ENCODE assay signal across 26 cellular contexts in genomic region chr9:77131411-77131810, GRCh38.
"Had no signal": no experiment of that assay in that cellular context is flagged by ENCODE, and none has a peak within 500 bp of the region (broad histone marks: within the 10 kb centered on the region; RNA-seq: fewer than 3 reads in every experiment).

No MANE protein-coding gene starts in this region.

- H3K27me3 ChIP-seq: ascending aorta, body of pancreas, SJCRH30 had no signal

- H3K9me3 ChIP-seq: body of pancreas, SJCRH30, SK-N-SH had no signal

- H3K4me1 ChIP-seq: ascending aorta, body of pancreas, SJCRH30 had no signal

- H3K4me3 ChIP-seq: ascending aorta, body of pancreas, SJCRH30 had no signal

- DNase-seq: activated CD4-positive, alpha-beta T cell treated with anti-CD3 and anti-CD28 coated beads for 36 hours; activated CD4-positive, alpha-beta T cell treated with anti-CD3 and anti-CD28 coated beads, Interleukin-2, amount 50 U/mL, for 4 hours; activated CD8-positive, alpha-beta memory T cell treated with anti-CD3 and anti-CD28 coated beads, Interleukin-2, amount 50 U/mL, for 48 hours; activated CD8-positive, alpha-beta T cell treated with anti-CD3 and anti-CD28 coated beads, Interleukin-2, amount 10 ng/mL, durations not matched to agents 7 days and 5 days; activated naive CD4-positive, alpha-beta T cell; activated T-cell treated with anti-CD3 and anti-CD28 coated beads, Interleukin-2, amount 50 U/mL, for 1 hour; amniotic stem cell; body of pancreas; central memory CD4-positive, alpha-beta T cell; NCI-H1048; NCI-H146; NCI-H187 treated with DMSO at 0.1 percent for 48 hours; NCI-H2081 treated with DMSO at 0.1 percent for 48 hours; NCI-H2171 treated with DMSO at 0.1 percent for 48 hours; NCI-H510A treated with DMSO at 0.1 percent for 48 hours; NCI-H69; NK-92 treated with Interleukin-12 subunit alpha and Interleukin-12 subunit beta, amount 100 ng/mL, for 24 hours; OCI-M1; RPMI8226; SJCRH30; SK-N-SH; T-helper 1 cell; WERI-Rb-1 had no signal

- H3K9me2 ChIP-seq: SK-N-SH had no signal

- H3K36me3 ChIP-seq: ascending aorta, SJCRH30, WERI-Rb-1 had no signal

- H3K4me2 ChIP-seq: SK-N-SH had no signal

- ATAC-seq: activated CD4-positive, alpha-beta T cell treated with anti-CD3 and anti-CD28 coated beads for 36 hours; activated CD8-positive, alpha-beta T cell treated with anti-CD3 and anti-CD28 coated beads, Interleukin-2, amount 10 ng/mL, durations not matched to agents 7 days and 5 days; body of pancreas; Panc1; Right ventricle myocardium inferior had no signal

- H3K9ac ChIP-seq: SK-N-SH had no signal
